In genomic region chr4:145839151-145839550, GRCh38 we compare ENCODE assay signal across 20 cellular contexts.
DNase-seq lines count a peak whose midpoint lies in the region; ATAC-seq and TF ChIP-seq lines count a peak whose summit lies in the region.
"Had no signal": no experiment of that assay in that cellular context is flagged by ENCODE, and none has a peak within 500 bp of the region (broad histone marks: within the 10 kb centered on the region; RNA-seq: fewer than 3 reads in every experiment).

No MANE protein-coding gene starts in this region.

- intact Hi-C loops in cardiac septum (cut with DNase I): no loop called here

- H3K27ac ChIP-seq in GM23338 (ENCODE audit: low read depth): peak overlapping the region; percentile 99
- H3K27ac ChIP-seq: C4-2B had no signal

- no peaks in the 10 kb centered on the region for H3K9me2 ChIP-seq in GM23338 (ENCODE audit: insufficient read depth)

- H3K4me1 Mint-ChIP-seq in GM23338: peaks cover 72% of the 10 kb centered on the region
- H3K4me1 Mint-ChIP-seq in neural crest cell: peaks cover 17% of the 10 kb centered on the region
- H3K4me1 Mint-ChIP-seq: nephron had no signal

- no peaks in the 10 kb centered on the region for H4K20me1 ChIP-seq in GM23338 (replicated peaks; ENCODE audit: insufficient read depth)

- H3K4me3 Mint-ChIP-seq in GM23338 (no peak overlapping the region), neural crest cell (no peak overlapping the region)
- H3K4me3 Mint-ChIP-seq: activated naive CD8-positive, alpha-beta T cell; effector memory CD8-positive, alpha-beta T cell; nephron had no signal

- H3K27me3 ChIP-seq in GM23338 (ENCODE audit: insufficient read depth): no peaks in the 10 kb centered on the region

- H3F3A ChIP-seq in GM23338 (replicated peaks; ENCODE audit: low read depth): peaks cover 4% of the 10 kb centered on the region; the same call in 1 of the 2 replicates

- TF ChIP-seq CTCF in GM23338 (conservative IDR thresholded peaks at IDR 0.05; ENCODE audit: low read depth in 2 of 2) (no peak), neural crest cell (conservative IDR thresholded peaks at IDR 0.05) (no peak)

- H3K4me3 ChIP-seq in GM23338: no peak overlapping the region
- H3K4me3 ChIP-seq: GM12878 had no signal

- H3K9me3 Mint-ChIP-seq in GM23338: peaks cover 21% of the 10 kb centered on the region
- H3K9me3 Mint-ChIP-seq in neural crest cell: no peaks in the 10 kb centered on the region
- H3K9me3 Mint-ChIP-seq: effector memory CD8-positive, alpha-beta T cell; nephron had no signal

- H3K36me3 Mint-ChIP-seq in GM23338 (ENCODE audit: low read depth) (peaks cover 73% of the 10 kb centered on the region), neural crest cell (ENCODE audit: low read depth) (peaks cover 27% of the 10 kb centered on the region)

- ATAC-seq in GM23338 (peak; percentile 66), GM18907 (IDR thresholded peaks at IDR 0.05; ENCODE audit: unreplicated experiment) (no peak), HG03045 (IDR thresholded peaks at IDR 0.05; ENCODE audit: unreplicated experiment) (no peak)
- ATAC-seq: activated CD4-positive, CD25-positive, alpha-beta regulatory T cell treated with anti-CD3 and anti-CD28 coated beads, Interleukin-2, amount 50 U/mL, for 24 hours; effector memory CD8-positive, alpha-beta T cell; GM12878 had no signal

- peak overlapping the region; percentile 52; the same call in 1 of the 2 replicates for H3K4me2 ChIP-seq in GM23338

- no peak overlapping the region for H2AFZ ChIP-seq in GM23338

- H3K4me1 ChIP-seq in GM23338 (ENCODE audit: insufficient read depth): peaks cover 37% of the 10 kb centered on the region

- H3K79me2 ChIP-seq in GM23338 (replicated peaks; ENCODE audit: insufficient read depth): no peaks in the 10 kb centered on the region

- H3K36me3 ChIP-seq in GM23338 (ENCODE audit: insufficient read depth): peaks cover 8% of the 10 kb centered on the region; the same call in 1 of the 2 replicates

- H3K27ac Mint-ChIP-seq in GM23338 (peak overlapping the region; percentile 96), neural crest cell (ENCODE audit: unreplicated experiment) (peak overlapping the region; percentile 79)
- H3K27ac Mint-ChIP-seq: activated naive CD8-positive, alpha-beta T cell; effector memory CD8-positive, alpha-beta T cell; nephron had no signal

- DNase-seq in GM23338 (ENCODE audit: low spot score) (peak; percentile 42), anterior cingulate cortex (lab: John Stamatoyannopoulos, UW) (peak in 30 of 58 donors; percentile 4 to 63 (median 32)), globus pallidus (ENCODE audit: low spot score) (peak; percentile 71), neural crest cell (ENCODE audit: low read depth, low spot score) (no peak), cardiac septum (ENCODE audit: low spot score) (no peak), NCI-H146 treated with DMSO at 0.1 percent for 48 hours (lab: John Stamatoyannopoulos, UW; ENCODE audit: unreplicated experiment) (no peak)
- DNase-seq: central memory CD4-positive, alpha-beta T cell; DMS 273 treated with DMSO at 0.1 percent for 48 hours; effector memory CD8-positive, alpha-beta T cell; MM.1S; NCI-H1694 treated with DMSO at 0.1 percent for 48 hours; NCI-H2227 treated with DMSO at 0.1 percent for 48 hours; stimulated activated CD4-positive, alpha-beta T cell treated with anti-CD3 and anti-CD28 coated beads, Interleukin-4, amount 100 ng/mL, for 4 hours had no signal

- H3K27me3 Mint-ChIP-seq in GM23338 (ENCODE audit: insufficient read depth, low read depth, poor library complexity) (peaks cover 18% of the 10 kb centered on the region), neural crest cell (ENCODE audit: low read depth) (no peaks in the 10 kb centered on the region)
- H3K27me3 Mint-ChIP-seq: activated naive CD8-positive, alpha-beta T cell; effector memory CD8-positive, alpha-beta T cell had no signal

TF ChIP-seq in GM23338, 12 proteins besides CTCF, POLR2A, EP300 and RAD21:
- TF ChIP-seq JUNB (IDR thresholded peaks at IDR 0.05; ENCODE audit: unreplicated experiment) (no peak), EZH2phosphoT487 (IDR thresholded peaks at IDR 0.05; ENCODE audit: unreplicated experiment) (no peak)

Comparison
In these comparisons a context has a peak if more than half of its experiments do, and no peak if none do; other contexts are left out.
1. DNase-seq: peak in GM23338 (single experiment), anterior cingulate cortex (30 of 58) and globus pallidus (single experiment); none in neural crest cell (single experiment), cardiac septum (single experiment) and NCI-H146 treated with DMSO at 0.1 percent for 48 hours (single experiment).